Comparison of ENCODE assay signal across 15 cellular contexts in the genomic region with DNA sequence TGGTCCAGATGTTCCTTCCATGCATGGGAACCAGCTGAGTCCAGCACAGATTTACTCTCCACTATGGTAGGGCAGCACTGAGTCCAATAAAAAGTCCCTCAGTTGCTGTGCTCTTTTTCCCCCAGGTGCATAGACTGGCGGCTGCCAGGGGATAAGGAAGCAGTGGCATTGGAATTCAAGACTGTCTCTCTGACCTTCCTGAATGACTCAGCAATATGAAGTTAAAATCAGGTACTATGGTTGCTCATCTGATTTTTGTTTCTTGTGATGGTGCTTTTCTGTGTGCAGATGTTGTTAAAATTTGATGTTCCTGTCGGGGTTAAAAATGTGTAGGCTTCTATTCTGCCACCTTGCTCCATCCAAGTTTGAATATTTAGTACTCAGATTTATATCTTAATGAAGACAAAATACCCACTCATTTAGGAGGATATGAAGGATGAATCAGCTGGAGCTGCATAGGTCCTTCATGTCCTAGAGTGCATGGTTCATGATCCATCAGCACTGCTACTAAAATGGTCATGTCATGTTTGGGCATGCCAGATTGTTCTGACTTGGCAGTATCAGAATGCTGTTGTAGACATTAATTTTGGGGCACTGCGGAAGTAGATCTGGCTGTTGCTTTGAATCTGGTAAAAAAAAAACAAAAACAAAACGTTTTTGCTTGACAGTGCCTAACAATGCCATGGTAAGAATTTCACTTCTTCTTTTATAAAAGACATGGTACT.
"Had no signal": no experiment of that assay in that cellular context is flagged by ENCODE, and none has a peak within 500 bp of the region (broad histone marks: within the 10 kb centered on the region; RNA-seq: fewer than 3 reads in every experiment).

No MANE protein-coding gene starts in this region.

- H3K4me3 Mint-ChIP-seq: activated CD4-positive, alpha-beta T cell treated with anti-CD3 and anti-CD28 coated beads, Interleukin-2, amount 10 ng/mL, durations not matched to agents 7 days and 5 days; central memory CD8-positive, alpha-beta T cell; neural crest cell; stimulated activated naive CD8-positive, alpha-beta T cell treated with anti-CD3 and anti-CD28 coated beads, Interleukin-15, Interleukin-2, amounts not matched to agents 100 ng/mL and 50 ng/mL, for 24 hours had no signal

- H3K36me3 ChIP-seq: adrenal gland, ovary had no signal

- H3K4me1 Mint-ChIP-seq: activated CD4-positive, alpha-beta T cell treated with anti-CD3 and anti-CD28 coated beads, Interleukin-2, amount 10 ng/mL, durations not matched to agents 7 days and 5 days; central memory CD8-positive, alpha-beta T cell; neural crest cell had no signal

- DNase-seq: activated CD4-positive, alpha-beta T cell treated with anti-CD3 and anti-CD28 coated beads, Interleukin-2, amount 10 ng/mL, durations not matched to agents 7 days and 5 days; activated CD4-positive, CD25-positive, alpha-beta regulatory T cell; activated naive CD4-positive, alpha-beta T cell treated with anti-CD3 and anti-CD28 coated beads, Interleukin-2, amount 50 U/mL, for 16 hours; adrenal gland; cortex of kidney; effector CD8-positive, alpha-beta T cell; hippocampal formation; kidney glomerular epithelial cell; ovary; stimulated activated CD4-positive, alpha-beta T cell treated with anti-CD3 and anti-CD28 coated beads, Interleukin-2, amount 100 ng/mL, for 48 hours; stimulated activated CD8-positive, alpha-beta memory T cell treated with anti-CD3 and anti-CD28 coated beads, Interleukin-4, amount 100 ng/mL, for 48 hours; testis had no signal

- H3K27ac Mint-ChIP-seq: activated CD4-positive, alpha-beta T cell treated with anti-CD3 and anti-CD28 coated beads, Interleukin-2, amount 10 ng/mL, durations not matched to agents 7 days and 5 days; stimulated activated naive CD8-positive, alpha-beta T cell treated with anti-CD3 and anti-CD28 coated beads, Interleukin-15, Interleukin-2, amounts not matched to agents 100 ng/mL and 50 ng/mL, for 24 hours had no signal

- H3K27ac ChIP-seq: adrenal gland, ovary, testis had no signal

- H3K4me1 ChIP-seq: adrenal gland, testis had no signal

- H3K9me3 ChIP-seq: adrenal gland, ovary, testis had no signal

- H3K27me3 ChIP-seq: adrenal gland, ovary, testis had no signal

- H3K9me3 Mint-ChIP-seq: activated CD4-positive, alpha-beta T cell treated with anti-CD3 and anti-CD28 coated beads, Interleukin-2, amount 10 ng/mL, durations not matched to agents 7 days and 5 days; central memory CD8-positive, alpha-beta T cell; stimulated activated naive CD8-positive, alpha-beta T cell treated with anti-CD3 and anti-CD28 coated beads, Interleukin-15, Interleukin-2, amounts not matched to agents 100 ng/mL and 50 ng/mL, for 24 hours had no signal

- H3K4me3 ChIP-seq: adrenal gland, ovary, testis had no signal
